30 cellular contexts compared by ENCODE assay signal in genomic region chr12:2110841-2111566, GRCh38. TPM values are rescaled to one million over a fixed set of nuclear protein-coding genes. Genes with fewer than 3 reads are reported as not detected.
A peak's percentile ranks its signal among the peaks of the same experiment; 100 is the strongest.
DNase-seq lines count a peak whose midpoint lies in the region; ATAC-seq, FAIRE-seq and TF ChIP-seq lines count a peak whose summit lies in the region.
"Had no signal": no experiment of that assay in that cellular context is flagged by ENCODE, and none has a peak within 500 bp of the region (broad histone marks: within the 10 kb centered on the region; RNA-seq: fewer than 3 reads in every experiment).

No MANE protein-coding gene starts in this region.

- H3K27ac ChIP-seq in cingulate gyrus (ENCODE audit: low read depth, low read length): peak overlapping the region; percentile 19
- peak overlapping the region; percentile 17 for H3K27ac ChIP-seq in cardiac muscle cell
- H3K27ac ChIP-seq in lower lobe of right lung: no peak overlapping the region
- H3K27ac ChIP-seq: C4-2B, KMS-11, SK-N-MC had no signal

- peaks cover 39% of the 10 kb centered on the region for H3K4me1 ChIP-seq in cardiac muscle cell (ENCODE audit: low read depth)
- H3K4me1 ChIP-seq in lower lobe of right lung: no peaks in the 10 kb centered on the region
- H3K4me1 ChIP-seq: gastrocnemius medialis had no signal

- H3K27me3 ChIP-seq in cardiac muscle cell: no peaks in the 10 kb centered on the region
- peaks cover 4% of the 10 kb centered on the region for H3K27me3 ChIP-seq in lower lobe of right lung (ENCODE audit: low read depth)
- H3K27me3 ChIP-seq: dorsolateral prefrontal cortex, gastrocnemius medialis, MG63, transverse colon had no signal

- intact Hi-C loops in lower lobe of right lung (cut with DNase I): no loop called here

- peak overlapping the region; percentile 81 for H3K27ac Mint-ChIP-seq in type B pancreatic cell
- H3K27ac Mint-ChIP-seq: activated CD8-positive, alpha-beta memory T cell treated with anti-CD3 and anti-CD28 coated beads, Interleukin-2, amount 10 ng/mL, durations not matched to agents 7 days and 5 days; T-helper 17 cell had no signal

- DNase-seq in cardiac muscle cell (ENCODE audit: low read depth in 1 of 2, low spot score in 1 of 2) (no peak), lower lobe of right lung (no peak), type B pancreatic cell (ENCODE audit: extremely low spot score, unreplicated experiment) (no peak), frontal cortex (ENCODE audit: low spot score in 2 of 2) (no peak), NCI-H187 (lab: John Stamatoyannopoulos, UW) (no peak)
- DNase-seq: activated CD4-positive, alpha-beta T cell treated with anti-CD3 and anti-CD28 coated beads, Interleukin-2, amount 50 U/mL, for 4 hours; activated CD8-positive, alpha-beta memory T cell treated with anti-CD3 and anti-CD28 coated beads, Interleukin-2, amount 10 ng/mL, durations not matched to agents 7 days and 5 days; activated naive CD4-positive, alpha-beta T cell treated with Interleukin-2 at 50 U/mL for 16 hours; activated T-cell treated with anti-CD3 and anti-CD28 coated beads, Interleukin-2, amount 50 U/mL, for 48 hours; COR-L47; DMS79; dorsolateral prefrontal cortex; gastrocnemius medialis; hypothalamus; mesendoderm; MG63; NCI-H2029; NCI-H345; stimulated activated CD4-positive, alpha-beta T cell treated with anti-CD3 and anti-CD28 coated beads, Interleukin-4, amount 100 ng/mL, for 24 hours; T-helper 17 cell; transverse colon had no signal

- peak; percentile 7 to 37 for ATAC-seq in lower lobe of right lung
- ATAC-seq in esophagus mucosa: no peak
- ATAC-seq: activated CD4-positive, CD25-positive, alpha-beta regulatory T cell treated with anti-CD3 and anti-CD28 coated beads, Interleukin-2, amount 50 U/mL, for 24 hours; activated CD8-positive, alpha-beta memory T cell treated with anti-CD3 and anti-CD28 coated beads, Interleukin-2, amount 10 ng/mL, durations not matched to agents 7 days and 5 days; gastrocnemius medialis; HCT116; left lobe of liver; T-helper 17 cell had no signal

- TF ChIP-seq CTCF in cardiac muscle cell (IDR thresholded peaks at IDR 0.05; ENCODE audit: low read depth, low read length) (no peak), lower lobe of right lung (IDR thresholded peaks at IDR 0.05) (no peak), type B pancreatic cell (conservative IDR thresholded peaks at IDR 0.05) (no peak)

- peaks cover 5% of the 10 kb centered on the region for H3K9me3 Mint-ChIP-seq in type B pancreatic cell

- peaks cover 12% of the 10 kb centered on the region for H3K36me3 Mint-ChIP-seq in type B pancreatic cell
- H3K36me3 Mint-ChIP-seq: activated CD8-positive, alpha-beta memory T cell treated with anti-CD3 and anti-CD28 coated beads, Interleukin-2, amount 10 ng/mL, durations not matched to agents 7 days and 5 days had no signal

- no peak overlapping the region for H3K4me3 Mint-ChIP-seq in type B pancreatic cell
- H3K4me3 Mint-ChIP-seq: activated CD8-positive, alpha-beta memory T cell treated with anti-CD3 and anti-CD28 coated beads, Interleukin-2, amount 10 ng/mL, durations not matched to agents 7 days and 5 days; T-helper 17 cell had no signal

- H3K4me1 Mint-ChIP-seq in type B pancreatic cell (ENCODE audit: unreplicated experiment): peaks cover 4% of the 10 kb centered on the region
- H3K4me1 Mint-ChIP-seq: activated CD8-positive, alpha-beta memory T cell treated with anti-CD3 and anti-CD28 coated beads, Interleukin-2, amount 10 ng/mL, durations not matched to agents 7 days and 5 days; T-helper 17 cell had no signal

- peaks cover 7% of the 10 kb centered on the region for H3K36me3 ChIP-seq in cardiac muscle cell
- no peaks in the 10 kb centered on the region for H3K36me3 ChIP-seq in lower lobe of right lung
- H3K36me3 ChIP-seq: gastrocnemius medialis, MG63, transverse colon had no signal

- H3K4me3 ChIP-seq in cardiac muscle cell (no peak overlapping the region), lower lobe of right lung (no peak overlapping the region)
- H3K4me3 ChIP-seq: dorsolateral prefrontal cortex, gastrocnemius medialis, MG63, SK-N-MC, transverse colon had no signal

- FAIRE-seq in frontal cortex (lab: Jason Lieb, UNC): no peak
- FAIRE-seq: G401.6 had no signal

- H3K27me3 Mint-ChIP-seq in type B pancreatic cell: peaks cover 6% of the 10 kb centered on the region
- H3K27me3 Mint-ChIP-seq: activated CD8-positive, alpha-beta memory T cell treated with anti-CD3 and anti-CD28 coated beads, Interleukin-2, amount 10 ng/mL, durations not matched to agents 7 days and 5 days had no signal

- H3K9me3 ChIP-seq in cardiac muscle cell (ENCODE audit: low read depth): no peaks in the 10 kb centered on the region
- H3K9me3 ChIP-seq in lower lobe of right lung: no peaks in the 10 kb centered on the region
- H3K9me3 ChIP-seq: gastrocnemius medialis, MG63, transverse colon had no signal

RNA-seq across cellular contexts. Expression of gene CACNA1C, which starts 58.2 kb away (rescaled TPM):
- total RNA-seq in cardiac muscle cell (53.9 and 77.8 TPM in 2 replicates), lower lobe of right lung (8.4 TPM), type B pancreatic cell (ENCODE audit: low replicate concordance) (12.7 and 14.3 TPM in 2 replicates), esophagus mucosa (1.1 TPM), frontal cortex (20.0 TPM)
- 30.4 and 40.8 TPM in 2 replicates for polyA plus RNA-seq in cardiac muscle cell
